8 cellular contexts compared by ENCODE assay signal in genomic region chr18:21112140-21112473, GRCh38. TPM values are rescaled to one million over a fixed set of nuclear protein-coding genes. Genes with fewer than 3 reads are reported as not detected.
DNase-seq lines count a peak whose midpoint lies in the region; ATAC-seq and TF ChIP-seq lines count a peak whose summit lies in the region.

No MANE protein-coding gene starts in this region.

- H3K4me3 ChIP-seq in astrocyte of the spinal cord (ENCODE audit: low read depth, low read length), result peak overlapping the region; percentile 71

- H3K9me3 ChIP-seq in ES-I3 (ENCODE audit: control insufficient read depth, insufficient read depth, low read length), result no peaks in the 10 kb centered on the region

- in situ Hi-C loops in astrocyte of the spinal cord (cut with HindIII; ENCODE audit: low sequenced_read_pairs), result no loop called here

- peak overlapping the region; percentile 93 for H3K9ac ChIP-seq in ES-I3 (ENCODE audit: low read depth, low read length)

- no peak for TF ChIP-seq CTCF in astrocyte of the spinal cord (IDR thresholded peaks at IDR 0.05; ENCODE audit: low read depth, low read length)

- peaks cover 10% of the 10 kb centered on the region for H3K4me1 ChIP-seq in ES-I3 (ENCODE audit: insufficient read depth, low read length)

- H3K36me3 ChIP-seq in ES-I3 (ENCODE audit: insufficient read depth, low read length), result no peaks in the 10 kb centered on the region

- DNase-seq in NCI-H1417 treated with DMSO at 0.1 percent for 48 hours (lab: John Stamatoyannopoulos, UW) (peak; percentile 88), astrocyte of the spinal cord (ENCODE audit: low read depth, low spot score) (no peak), left lobe of liver (ENCODE audit: low spot score) (no peak)
- peak; percentile 19 to 31 for DNase-seq in stimulated activated CD8-positive, alpha-beta memory T cell treated with anti-CD3 and anti-CD28 coated beads, Interleukin-2, amount 100 ng/mL, for 48 hours (ENCODE audit: low read depth in 2 of 2)
- DNase-seq in central memory CD4-positive, alpha-beta T cell, result no peak

- peak; percentile 50 for ATAC-seq in left lobe of liver
- no peak for ATAC-seq in GM21526 (IDR thresholded peaks at IDR 0.05; ENCODE audit: low FRiP score, unreplicated experiment)
- no peak for ATAC-seq in GM19452 (IDR thresholded peaks at IDR 0.05; ENCODE audit: unreplicated experiment)

RNA-seq across cellular contexts. Expression of gene ROCK1, which starts 0.5 kb away (rescaled TPM):
- total RNA-seq in left lobe of liver, result 18.0 TPM

Comparison
In these comparisons a context has a peak if more than half of its experiments do, and no peak if none do; other contexts are left out.
1. DNase-seq: peak in NCI-H1417 treated with DMSO at 0.1 percent for 48 hours (single experiment) and stimulated activated CD8-positive, alpha-beta memory T cell treated with anti-CD3 and anti-CD28 coated beads, Interleukin-2, amount 100 ng/mL, for 48 hours (2 of 2); none in astrocyte of the spinal cord (single experiment), left lobe of liver (single experiment) and central memory CD4-positive, alpha-beta T cell (single experiment).